In genomic region chr11:130872102-130872501, GRCh38 we compare ENCODE assay signal across 22 cellular contexts. TPM values are rescaled to one million over a fixed set of nuclear protein-coding genes. Genes with fewer than 3 reads are reported as not detected.
DNase-seq lines count a peak whose midpoint lies in the region; ATAC-seq and TF ChIP-seq lines count a peak whose summit lies in the region.
"Had no signal": no experiment of that assay in that cellular context is flagged by ENCODE, and none has a peak within 500 bp of the region (broad histone marks: within the 10 kb centered on the region; RNA-seq: fewer than 3 reads in every experiment).

No MANE protein-coding gene starts in this region.

- H3K4me2 ChIP-seq in PC-3 (ENCODE audit: low read length) (0 out of 2 replicates have a peak overlapping the region, but pooled peaks have one; percentile 48), mesenchymal stem cell (ENCODE audit: low read length, poor library complexity, severe bottlenecking) (no peak overlapping the region)

- no peaks in the 10 kb centered on the region for H3K79me2 ChIP-seq in PC-3 (ENCODE audit: low read length)

- H2BK5ac ChIP-seq in mesenchymal stem cell (ENCODE audit: low read depth, low read length, poor library complexity, severe bottlenecking) = no peak overlapping the region

- H3K36me3 ChIP-seq in PC-3 (ENCODE audit: low read depth, low read length) (peaks cover 5% of the 10 kb centered on the region; the same call in 1 of the 2 replicates), mesenchymal stem cell (ENCODE audit: control insufficient read depth in 1 of 2, insufficient read depth in 2 of 2, low read depth in 1 of 2, low read length in 2 of 2) (peaks cover 11 to 83% of the 10 kb centered on the region in 2 experiments), stomach smooth muscle (ENCODE audit: control insufficient read depth in 2 of 2, insufficient read depth in 2 of 2, low read length in 2 of 2) (peaks cover 14 to 25% of the 10 kb centered on the region in 2 donors), Caco-2 (ENCODE audit: control insufficient read depth, insufficient read depth, low read length) (0 out of 2 replicates have a peak, but pooled peaks cover 3% of the 10 kb centered on the region)

- H3K4me1 Mint-ChIP-seq in activated T-helper 2 cell treated with anti-CD3 and anti-CD28 coated beads, Interferon-gamma antibody, Interleukin-2, Interleukin-4, amounts not matched to agents 10 μg/mL and 5 μg/mL and 100 μg/mL, durations not matched to agents 14 hours and 24 hours and 36 hours (ENCODE audit: low read depth) = no peaks in the 10 kb centered on the region
- H3K4me1 Mint-ChIP-seq in Caco-2 (ENCODE audit: low read depth, unreplicated experiment) = no peaks in the 10 kb centered on the region
- H3K4me1 Mint-ChIP-seq: naive B cell had no signal

- H3K9me2 ChIP-seq in PC-3 (replicated peaks; ENCODE audit: low read length) = no peaks in the 10 kb centered on the region

- POLR2A ChIA-PET in PC-3 (lab: Charles Lee; ENCODE audit: unreplicated experiment) = no interaction called here
- POLR2A ChIA-PET in Caco-2 (lab: Charles Lee) = no interaction called here

- intact Hi-C loops in PC-3 (cut with micrococcal nuclease) (no loop called here), dorsolateral prefrontal cortex (cut with DNase I) (no loop called here), Caco-2 (cut with micrococcal nuclease; ENCODE audit: unreplicated experiment) (no loop called here)
- intact Hi-C loops in activated T-helper 2 cell treated with anti-CD3 and anti-CD28 coated beads, Interferon-gamma antibody, Interleukin-2, Interleukin-4, amounts not matched to agents 10 μg/mL and 5 μg/mL and 100 μg/mL, durations not matched to agents 14 hours and 24 hours and 36 hours (cut with micrococcal nuclease) = no loop called here

- H2AFZ ChIP-seq in PC-3 (ENCODE audit: low read length) = no peak overlapping the region
- H2AFZ ChIP-seq in mesenchymal stem cell (ENCODE audit: low read depth, low read length) = no peak overlapping the region

- DNase-seq in PC-3 (no peak), dorsolateral prefrontal cortex (peak in 1 of 10 donors; percentile 40), mesenchymal stem cell (no peak), GM10266 (ENCODE audit: extremely low spot score) (no peak), Caco-2 (no peak)
- no peak for DNase-seq in activated T-helper 2 cell treated with anti-CD3 and anti-CD28 coated beads, Interferon-gamma antibody, Interleukin-2, Interleukin-4, amounts not matched to agents 10 μg/mL and 5 μg/mL and 100 μg/mL, durations not matched to agents 14 hours and 24 hours and 36 hours (ENCODE audit: low spot score)
- DNase-seq: activated CD4-positive, alpha-beta memory T cell treated with anti-CD3 and anti-CD28 coated beads for 36 hours; activated CD8-positive, alpha-beta memory T cell treated with anti-CD3 and anti-CD28 coated beads, Interleukin-2, amount 50 U/mL, for 48 hours; BE2C; endodermal cell; GF-D8; KG1; kidney; naive B cell; NCI-H1436 treated with DMSO at 0.1 percent for 48 hours; NCI-H510A treated with DMSO at 0.1 percent for 48 hours; SIG-M5 had no signal

- H3K4me3 ChIP-seq in PC-3 (ENCODE audit: low read length) (no peak overlapping the region), dorsolateral prefrontal cortex (no peak overlapping the region), mesenchymal stem cell (ENCODE audit: insufficient read depth in 1 of 2, low read depth in 1 of 2, low read length in 2 of 2) (no peak overlapping the region), stomach smooth muscle (ENCODE audit: low read length in 2 of 2) (no peak overlapping the region), Caco-2 (ENCODE audit: low read depth, low read length) (no peak overlapping the region)

- H4K8ac ChIP-seq in mesenchymal stem cell (ENCODE audit: low read length) = no peak overlapping the region

- H4K20me1 ChIP-seq in PC-3 (ENCODE audit: low read length) = no peaks in the 10 kb centered on the region

- H3K23ac ChIP-seq in mesenchymal stem cell (ENCODE audit: low read length in 2 of 2) = no peak overlapping the region

- TF ChIP-seq CTCF in PC-3 (conservative IDR thresholded peaks at IDR 0.05; ENCODE audit: low read depth, low read length) (no peak), dorsolateral prefrontal cortex (IDR thresholded peaks at IDR 0.05 in 54 of 56, conservative IDR thresholded peaks at IDR 0.05 in 2 of 56; ENCODE audit: low read depth in 1 of 56, partially characterized antibody in 56 of 56) (no peak), GM10266 (IDR thresholded peaks at IDR 0.05; ENCODE audit: control insufficient read depth, insufficient read depth, low read depth, missing control alignments) (no peak), Caco-2 (IDR thresholded peaks at IDR 0.05; ENCODE audit: insufficient read depth in 1 of 2, low read depth in 1 of 2, low read length in 1 of 2, severe bottlenecking in 1 of 2, unreplicated experiment in 1 of 2) (no peak)

- H3K18ac ChIP-seq in mesenchymal stem cell (ENCODE audit: low read depth in 1 of 2, low read length in 2 of 2) = no peak overlapping the region

- CTCF ChIA-PET in PC-3 (lab: Charles Lee) (no interaction called here), Caco-2 (lab: Charles Lee) (interaction anchor here (1.0 kb wide), 1 partner anchor 10 kb away, joined by 3 read pairs; no protein-coding TSS in a partner anchor)

- ATAC-seq in PC-3 (no peak), GM21619 (IDR thresholded peaks at IDR 0.05; ENCODE audit: unreplicated experiment) (no peak)

- H3K27me3 ChIP-seq in PC-3 (ENCODE audit: low read length) = no peaks in the 10 kb centered on the region
- H3K27me3 ChIP-seq in dorsolateral prefrontal cortex = no peaks in the 10 kb centered on the region
- H3K27me3 ChIP-seq in mesenchymal stem cell (ENCODE audit: control insufficient read depth in 1 of 2, insufficient read depth in 1 of 2, low read length in 2 of 2) = no peaks in the 10 kb centered on the region
- H3K27me3 ChIP-seq in stomach smooth muscle (ENCODE audit: control insufficient read depth in 1 of 2, insufficient read depth in 2 of 2, low read length in 2 of 2) = no peaks in the 10 kb centered on the region
- H3K27me3 ChIP-seq in Caco-2 (replicated peaks; ENCODE audit: control insufficient read depth, insufficient read depth, low read length) = no peaks in the 10 kb centered on the region
- H3K27me3 ChIP-seq: BE2C had no signal

- no peak overlapping the region for H3K27ac Mint-ChIP-seq in activated T-helper 2 cell treated with anti-CD3 and anti-CD28 coated beads, Interferon-gamma antibody, Interleukin-2, Interleukin-4, amounts not matched to agents 10 μg/mL and 5 μg/mL and 100 μg/mL, durations not matched to agents 14 hours and 24 hours and 36 hours
- H3K27ac Mint-ChIP-seq in Caco-2 (ENCODE audit: unreplicated experiment) = no peak overlapping the region
- H3K27ac Mint-ChIP-seq: activated CD4-positive, alpha-beta memory T cell treated with anti-CD3 and anti-CD28 coated beads for 36 hours; endodermal cell; type B pancreatic cell had no signal

- no peak overlapping the region for H4K91ac ChIP-seq in mesenchymal stem cell (ENCODE audit: low read length)

- no peaks in the 10 kb centered on the region for H3F3A ChIP-seq in PC-3 (ENCODE audit: low read length, unreplicated experiment)

- H3K4me3 Mint-ChIP-seq in activated T-helper 2 cell treated with anti-CD3 and anti-CD28 coated beads, Interferon-gamma antibody, Interleukin-2, Interleukin-4, amounts not matched to agents 10 μg/mL and 5 μg/mL and 100 μg/mL, durations not matched to agents 14 hours and 24 hours and 36 hours (ENCODE audit: low read depth) = no peak overlapping the region
- H3K4me3 Mint-ChIP-seq in Caco-2 (ENCODE audit: unreplicated experiment) = no peak overlapping the region
- H3K4me3 Mint-ChIP-seq: activated CD4-positive, alpha-beta memory T cell treated with anti-CD3 and anti-CD28 coated beads for 36 hours; activated naive CD8-positive, alpha-beta T cell; endodermal cell; naive B cell; stimulated activated naive CD8-positive, alpha-beta T cell treated with anti-CD3 and anti-CD28 coated beads, Interleukin-15, Interleukin-2, amounts not matched to agents 100 ng/mL and 50 ng/mL, for 24 hours; type B pancreatic cell had no signal

- BruUV-seq in PC-3 (replicated peaks; lab: Mats Ljungman, UMichigan) (no TSS peak), Caco-2 (replicated peaks; lab: Mats Ljungman, UMichigan) (no TSS peak)

- H3K9me3 ChIP-seq in PC-3 (ENCODE audit: low read length) (no peaks in the 10 kb centered on the region), mesenchymal stem cell (ENCODE audit: control insufficient read depth, low read length) (no peaks in the 10 kb centered on the region), stomach smooth muscle (ENCODE audit: control insufficient read depth in 2 of 2, low read length in 2 of 2) (no peaks in the 10 kb centered on the region), Caco-2 (no peaks in the 10 kb centered on the region)
- H3K9me3 ChIP-seq: BE2C had no signal

- no peaks in the 10 kb centered on the region for H3K79me1 ChIP-seq in mesenchymal stem cell (replicated peaks; ENCODE audit: low read length, poor library complexity, severe bottlenecking)

- H3K4ac ChIP-seq in mesenchymal stem cell (ENCODE audit: low read depth in 1 of 2, low read length in 2 of 2) = no peak overlapping the region

- H2AK5ac ChIP-seq in mesenchymal stem cell (ENCODE audit: low read length, severe bottlenecking) = no peak overlapping the region

- H3K9ac ChIP-seq in PC-3 (ENCODE audit: low read length) (no peak overlapping the region; the same call in 1 of the 2 replicates), mesenchymal stem cell (ENCODE audit: low read length) (peak overlapping the region; percentile 76), stomach smooth muscle (ENCODE audit: low read length in 2 of 2) (peak overlapping the region in 1 of 2 donors; percentile 5)

- no peak overlapping the region for H2BK120ac ChIP-seq in mesenchymal stem cell (ENCODE audit: low read depth, low read length)

- H3K4me1 ChIP-seq in PC-3 (ENCODE audit: insufficient read depth, low read length) (peaks cover 30% of the 10 kb centered on the region), mesenchymal stem cell (ENCODE audit: control insufficient read depth, insufficient read depth, low read depth, low read length) (no peaks in the 10 kb centered on the region), stomach smooth muscle (ENCODE audit: control insufficient read depth, insufficient read depth, low read length) (peaks cover 11% of the 10 kb centered on the region), Caco-2 (no peaks in the 10 kb centered on the region)
- H3K4me1 ChIP-seq: BE2C had no signal

- H3K27ac ChIP-seq in PC-3 (ENCODE audit: low read length) (peak overlapping the region; percentile 77), dorsolateral prefrontal cortex (peak overlapping the region in 54 of 59 donors; percentile 6 to 99 (median 90)), mesenchymal stem cell (ENCODE audit: low read length, poor library complexity, severe bottlenecking) (no peak overlapping the region), stomach smooth muscle (ENCODE audit: low read length) (peak overlapping the region; percentile 62)

- no peak overlapping the region for H2BK15ac ChIP-seq in mesenchymal stem cell (ENCODE audit: low read depth, poor library complexity, severe bottlenecking)

- no peaks in the 10 kb centered on the region for H3K27me3 Mint-ChIP-seq in activated T-helper 2 cell treated with anti-CD3 and anti-CD28 coated beads, Interferon-gamma antibody, Interleukin-2, Interleukin-4, amounts not matched to agents 10 μg/mL and 5 μg/mL and 100 μg/mL, durations not matched to agents 14 hours and 24 hours and 36 hours (ENCODE audit: low read depth)
- H3K27me3 Mint-ChIP-seq in Caco-2 (ENCODE audit: insufficient read depth, unreplicated experiment) = no peaks in the 10 kb centered on the region
- H3K27me3 Mint-ChIP-seq: activated CD4-positive, alpha-beta memory T cell treated with anti-CD3 and anti-CD28 coated beads for 36 hours; activated naive CD8-positive, alpha-beta T cell; naive B cell; stimulated activated naive CD8-positive, alpha-beta T cell treated with anti-CD3 and anti-CD28 coated beads, Interleukin-15, Interleukin-2, amounts not matched to agents 100 ng/mL and 50 ng/mL, for 24 hours; type B pancreatic cell had no signal

- peaks cover 53% of the 10 kb centered on the region for H3K36me3 Mint-ChIP-seq in activated T-helper 2 cell treated with anti-CD3 and anti-CD28 coated beads, Interferon-gamma antibody, Interleukin-2, Interleukin-4, amounts not matched to agents 10 μg/mL and 5 μg/mL and 100 μg/mL, durations not matched to agents 14 hours and 24 hours and 36 hours (ENCODE audit: low read depth)
- peaks cover 10% of the 10 kb centered on the region for H3K36me3 Mint-ChIP-seq in Caco-2 (ENCODE audit: insufficient read depth, unreplicated experiment)

- no peaks in the 10 kb centered on the region for H3K9me3 Mint-ChIP-seq in activated T-helper 2 cell treated with anti-CD3 and anti-CD28 coated beads, Interferon-gamma antibody, Interleukin-2, Interleukin-4, amounts not matched to agents 10 μg/mL and 5 μg/mL and 100 μg/mL, durations not matched to agents 14 hours and 24 hours and 36 hours
- no peaks in the 10 kb centered on the region for H3K9me3 Mint-ChIP-seq in Caco-2 (ENCODE audit: unreplicated experiment)
- H3K9me3 Mint-ChIP-seq: activated CD4-positive, alpha-beta memory T cell treated with anti-CD3 and anti-CD28 coated beads for 36 hours; endodermal cell; naive B cell; stimulated activated naive CD8-positive, alpha-beta T cell treated with anti-CD3 and anti-CD28 coated beads, Interleukin-15, Interleukin-2, amounts not matched to agents 100 ng/mL and 50 ng/mL, for 24 hours; type B pancreatic cell had no signal

- H2BK12ac ChIP-seq in mesenchymal stem cell (ENCODE audit: low read length in 2 of 2) = no peak overlapping the region

- WGBS in mesenchymal stem cell = 95% methylated on average over 4 of the region's 5 CpGs

- no peak overlapping the region for H3K14ac ChIP-seq in mesenchymal stem cell (ENCODE audit: low read length in 2 of 2)

RNA-seq across cellular contexts. Expression of gene SNX19, which starts 44.2 kb away (rescaled TPM):
- total RNA-seq in PC-3 (2014; rRNA removed) = 65.2 and 66.4 TPM in 2 replicates
- total RNA-seq in dorsolateral prefrontal cortex = 100 to 1,000 TPM in 41 of 120 experiments, 10 to 100 TPM in 79; 61.4 to 132 (median 93.3) TPM
- 31.9 TPM for polyA plus RNA-seq in mesenchymal stem cell (2013, experiment 1 of 2)
- polyA plus RNA-seq in mesenchymal stem cell (2013, experiment 2 of 2) = 32.2 TPM
- 42.1 and 48.7 TPM in 2 replicates for total RNA-seq in activated T-helper 2 cell treated with anti-CD3 and anti-CD28 coated beads, Interferon-gamma antibody, Interleukin-2, Interleukin-4, amounts not matched to agents 10 μg/mL and 5 μg/mL and 100 μg/mL, durations not matched to agents 14 hours and 24 hours and 36 hours
- total RNA-seq in Caco-2 (2022) = 79.8 and 82.4 TPM in 2 replicates
